ENCODE assay signal across 1 cellular context in the genomic region with DNA sequence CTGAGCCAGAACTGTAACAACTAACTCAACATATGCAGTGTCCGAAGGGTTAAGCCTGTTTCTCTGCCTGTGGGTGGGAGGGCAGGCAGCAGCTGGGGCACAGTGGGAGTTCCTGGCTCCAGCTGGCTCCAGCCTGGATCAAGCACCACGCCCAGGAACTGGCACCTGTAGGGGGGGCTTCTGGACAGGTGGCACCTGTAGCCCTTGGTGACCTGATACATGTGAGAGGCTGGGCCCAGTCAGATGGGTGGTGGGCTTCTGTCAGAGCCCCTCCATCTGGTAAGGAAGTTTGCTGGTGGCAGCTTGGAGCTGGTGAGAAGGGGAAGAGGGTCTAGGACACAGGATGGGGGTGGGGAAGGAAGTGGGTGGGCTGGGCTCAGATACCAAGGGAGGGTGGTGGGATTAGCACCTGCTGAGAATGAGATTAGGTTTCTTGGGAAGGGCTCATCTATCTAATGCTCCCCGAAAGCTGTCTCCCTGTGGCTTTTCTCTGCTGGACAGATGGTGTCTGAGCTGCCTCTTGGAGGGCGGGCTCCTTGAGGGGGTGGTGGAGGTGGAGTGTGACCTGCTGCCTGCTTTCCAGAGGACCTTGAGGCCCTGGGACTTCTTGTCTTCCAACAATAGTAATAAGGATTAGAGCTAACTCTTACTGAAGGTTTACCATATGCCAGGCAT.
A peak's percentile ranks its signal among the peaks of the same experiment; 100 is the strongest.
TF ChIP-seq lines count a peak whose summit lies in the region.

No MANE protein-coding gene starts in this region.

TF ChIP-seq in HEK293, 187 proteins besides CTCF, POLR2A, EP300 and RAD21 (continued from another document):
- TF ChIP-seq, protein P1, sequence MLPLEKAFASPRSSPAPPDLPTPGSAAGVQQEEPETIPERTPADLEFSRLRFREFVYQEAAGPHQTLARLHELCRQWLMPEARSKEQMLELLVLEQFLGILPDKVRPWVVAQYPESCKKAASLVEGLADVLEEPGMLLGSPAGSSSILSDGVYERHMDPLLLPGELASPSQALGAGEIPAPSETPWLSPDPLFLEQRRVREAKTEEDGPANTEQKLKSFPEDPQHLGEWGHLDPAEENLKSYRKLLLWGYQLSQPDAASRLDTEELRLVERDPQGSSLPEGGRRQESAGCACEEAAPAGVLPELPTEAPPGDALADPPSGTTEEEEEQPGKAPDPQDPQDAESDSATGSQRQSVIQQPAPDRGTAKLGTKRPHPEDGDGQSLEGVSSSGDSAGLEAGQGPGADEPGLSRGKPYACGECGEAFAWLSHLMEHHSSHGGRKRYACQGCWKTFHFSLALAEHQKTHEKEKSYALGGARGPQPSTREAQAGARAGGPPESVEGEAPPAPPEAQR (tag by site-specific recombination; IDR thresholded peaks at IDR 0.05), result no peak
- 0 out of 2 replicates have a peak, but pooled peaks have one; percentile 27 for TF ChIP-seq GLIS2 (tag by site-specific recombination; IDR thresholded peaks at IDR 0.05)
- TF ChIP-seq EGR2 (tag by site-specific recombination; IDR thresholded peaks at IDR 0.05; ENCODE audit: low read depth), result peak; percentile 88
- TF ChIP-seq ZSCAN23 (tag by site-specific recombination; IDR thresholded peaks at IDR 0.05), result no peak
- TF ChIP-seq HOXA7 (CRISPR knock-in tag; IDR thresholded peaks at IDR 0.05; ENCODE audit: borderline replicate concordance), result no peak
- TF ChIP-seq ZNF514 (tag by site-specific recombination; IDR thresholded peaks at IDR 0.05), result no peak
- no peak for TF ChIP-seq ZNF777 (tag by site-specific recombination; IDR thresholded peaks at IDR 0.05; ENCODE audit: borderline replicate concordance)
- peak; percentile 37 for TF ChIP-seq GLIS1 (tag by site-specific recombination; IDR thresholded peaks at IDR 0.05)
- TF ChIP-seq ZNF391 (tag by site-specific recombination; IDR thresholded peaks at IDR 0.05; ENCODE audit: borderline replicate concordance, low read depth), result no peak
- TF ChIP-seq ZNF302 (tag by site-specific recombination; IDR thresholded peaks at IDR 0.05; ENCODE audit: low read depth), result no peak
- peak; percentile 88 for TF ChIP-seq SCRT1 (tag by site-specific recombination; IDR thresholded peaks at IDR 0.05; ENCODE audit: borderline replicate concordance)
- no peak for TF ChIP-seq PRDM1 (tag by site-specific recombination; IDR thresholded peaks at IDR 0.05)
- no peak for TF ChIP-seq ZNF133 (tag by site-specific recombination; IDR thresholded peaks at IDR 0.05)
- no peak for TF ChIP-seq ZBTB1 (tag by site-specific recombination; IDR thresholded peaks at IDR 0.05)
- TF ChIP-seq ZIC2 (tag by site-specific recombination; IDR thresholded peaks at IDR 0.05), result peak; percentile 95
- TF ChIP-seq SCRT2 (tag by site-specific recombination; IDR thresholded peaks at IDR 0.05), result peak; percentile 83
- TF ChIP-seq ZNF175 (tag by site-specific recombination; IDR thresholded peaks at IDR 0.05), result no peak
- no peak for TF ChIP-seq ZNF585B (tag by site-specific recombination; IDR thresholded peaks at IDR 0.05)
- TF ChIP-seq ZFP69B (tag by site-specific recombination; IDR thresholded peaks at IDR 0.05), result no peak
- TF ChIP-seq ZSCAN5A (tag by site-specific recombination; IDR thresholded peaks at IDR 0.05), result no peak
- TF ChIP-seq, protein P2, sequence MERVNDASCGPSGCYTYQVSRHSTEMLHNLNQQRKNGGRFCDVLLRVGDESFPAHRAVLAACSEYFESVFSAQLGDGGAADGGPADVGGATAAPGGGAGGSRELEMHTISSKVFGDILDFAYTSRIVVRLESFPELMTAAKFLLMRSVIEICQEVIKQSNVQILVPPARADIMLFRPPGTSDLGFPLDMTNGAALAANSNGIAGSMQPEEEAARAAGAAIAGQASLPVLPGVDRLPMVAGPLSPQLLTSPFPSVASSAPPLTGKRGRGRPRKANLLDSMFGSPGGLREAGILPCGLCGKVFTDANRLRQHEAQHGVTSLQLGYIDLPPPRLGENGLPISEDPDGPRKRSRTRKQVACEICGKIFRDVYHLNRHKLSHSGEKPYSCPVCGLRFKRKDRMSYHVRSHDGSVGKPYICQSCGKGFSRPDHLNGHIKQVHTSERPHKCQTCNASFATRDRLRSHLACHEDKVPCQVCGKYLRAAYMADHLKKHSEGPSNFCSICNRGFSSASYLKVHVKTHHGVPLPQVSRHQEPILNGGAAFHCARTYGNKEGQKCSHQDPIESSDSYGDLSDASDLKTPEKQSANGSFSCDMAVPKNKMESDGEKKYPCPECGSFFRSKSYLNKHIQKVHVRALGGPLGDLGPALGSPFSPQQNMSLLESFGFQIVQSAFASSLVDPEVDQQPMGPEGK (tag by site-specific recombination; IDR thresholded peaks at IDR 0.05), result no peak
- TF ChIP-seq, protein P3, sequence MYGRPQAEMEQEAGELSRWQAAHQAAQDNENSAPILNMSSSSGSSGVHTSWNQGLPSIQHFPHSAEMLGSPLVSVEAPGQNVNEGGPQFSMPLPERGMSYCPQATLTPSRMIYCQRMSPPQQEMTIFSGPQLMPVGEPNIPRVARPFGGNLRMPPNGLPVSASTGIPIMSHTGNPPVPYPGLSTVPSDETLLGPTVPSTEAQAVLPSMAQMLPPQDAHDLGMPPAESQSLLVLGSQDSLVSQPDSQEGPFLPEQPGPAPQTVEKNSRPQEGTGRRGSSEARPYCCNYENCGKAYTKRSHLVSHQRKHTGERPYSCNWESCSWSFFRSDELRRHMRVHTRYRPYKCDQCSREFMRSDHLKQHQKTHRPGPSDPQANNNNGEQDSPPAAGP (tag by site-specific recombination; IDR thresholded peaks at IDR 0.05), result peak; percentile 80
- peak; percentile 57; the same call in 1 of the 2 replicates for TF ChIP-seq ZBTB6 (tag by site-specific recombination; IDR thresholded peaks at IDR 0.05)
- 0 out of 2 replicates have a peak, but pooled peaks have one; percentile 27 for TF ChIP-seq ZEB2 (tag by site-specific recombination; IDR thresholded peaks at IDR 0.05)
- TF ChIP-seq ZNF473 (tag by site-specific recombination; IDR thresholded peaks at IDR 0.05), result no peak
- no peak for TF ChIP-seq ZNF747 (tag by site-specific recombination; IDR thresholded peaks at IDR 0.05)
- no peak for TF ChIP-seq KLF10 (tag by site-specific recombination; IDR thresholded peaks at IDR 0.05)
- peak; percentile 90 for TF ChIP-seq ZFHX2 (tag by site-specific recombination; conservative IDR thresholded peaks at IDR 0.05)
- TF ChIP-seq KLF1 (tag by site-specific recombination; IDR thresholded peaks at IDR 0.05), result peak; percentile 90
